ENCODE assay signal across 13 cellular contexts in the genomic region with DNA sequence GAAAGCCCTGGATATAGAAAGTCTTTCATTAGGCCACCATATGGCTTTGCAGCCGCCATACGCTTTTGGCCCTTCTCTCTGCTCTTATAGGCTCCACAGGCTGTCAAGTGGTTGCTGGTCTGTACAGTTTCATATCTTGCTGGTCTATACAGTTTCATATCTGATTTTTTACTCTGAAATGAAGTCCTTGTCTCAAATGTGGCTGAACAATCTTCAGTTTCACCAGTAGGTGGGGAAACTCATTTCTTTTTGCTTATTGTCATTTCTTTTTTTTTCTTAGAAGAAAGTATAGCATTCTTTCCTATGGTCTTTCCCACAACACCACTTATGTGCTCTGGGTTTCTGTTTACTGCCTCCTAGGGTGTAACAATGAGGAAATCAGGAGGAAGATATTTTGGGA.
A peak's percentile ranks its signal among the peaks of the same experiment; 100 is the strongest.
DNase-seq lines count a peak whose midpoint lies in the region; ATAC-seq, FAIRE-seq and TF ChIP-seq lines count a peak whose summit lies in the region.
"Had no signal": no experiment of that assay in that cellular context is flagged by ENCODE, and none has a peak within 500 bp of the region (broad histone marks: within the 10 kb centered on the region; RNA-seq: fewer than 3 reads in every experiment).

No MANE protein-coding gene starts in this region.

- no peak for TF ChIP-seq EP300 in neural cell (conservative IDR thresholded peaks at IDR 0.05; ENCODE audit: poor library complexity, severe bottlenecking)

- no peak for FAIRE-seq in pancreas (lab: Jason Lieb, UNC)
- FAIRE-seq: A204.1 had no signal

- TF ChIP-seq RAD21 in neural cell (conservative IDR thresholded peaks at IDR 0.05) = peak; percentile 62

- no peaks in the 10 kb centered on the region for H3K9me2 ChIP-seq in neural cell (ENCODE audit: insufficient read depth, low read length)

- 68 to 70% methylated on average over 2 of the region's 2 CpGs for WGBS in pancreas, 2 donors

- H3K9me3 ChIP-seq in SK-N-MC (ENCODE audit: low read depth, low read length) = no peaks in the 10 kb centered on the region
- H3K9me3 ChIP-seq in neural cell (ENCODE audit: low read length) = no peaks in the 10 kb centered on the region
- no peaks in the 10 kb centered on the region for H3K9me3 ChIP-seq in pancreas
- H3K9me3 ChIP-seq: gastrocnemius medialis had no signal

- no peaks in the 10 kb centered on the region for H3K36me3 ChIP-seq in SK-N-MC (ENCODE audit: insufficient read depth, low read length)
- H3K36me3 ChIP-seq in neural cell (ENCODE audit: insufficient read depth, low read length) = no peaks in the 10 kb centered on the region
- no peaks in the 10 kb centered on the region for H3K36me3 ChIP-seq in pancreas
- H3K36me3 ChIP-seq: gastrocnemius medialis had no signal

- no peak overlapping the region for H2AFZ ChIP-seq in neural cell (ENCODE audit: low read depth, low read length)

- no peaks in the 10 kb centered on the region for H3F3A ChIP-seq in neural cell (ENCODE audit: insufficient read depth, low read length, poor library complexity, severe bottlenecking)

- intact Hi-C loops in pancreas (cut with DNase I) = no loop called here

- H3K27ac ChIP-seq in SK-N-MC (peak overlapping the region; percentile 37; the same call in 1 of the 2 replicates), neural cell (ENCODE audit: low read length) (no peak overlapping the region), pancreas (no peak overlapping the region)
- H3K27ac ChIP-seq: gastrocnemius medialis had no signal

- H3K4me1 ChIP-seq in pancreas = no peaks in the 10 kb centered on the region
- H3K4me1 ChIP-seq: gastrocnemius medialis had no signal

- no peaks in the 10 kb centered on the region for H4K20me1 ChIP-seq in neural cell (ENCODE audit: insufficient read depth)

- ATAC-seq in HG03460 (IDR thresholded peaks at IDR 0.05; ENCODE audit: unreplicated experiment) = peak; percentile 57
- ATAC-seq in pancreas = no peak
- ATAC-seq in HG03039 (IDR thresholded peaks at IDR 0.05; ENCODE audit: unreplicated experiment) = no peak
- ATAC-seq: gastrocnemius medialis; naive thymus-derived CD8-positive, alpha-beta T cell had no signal

- DNase-seq in DMS53 (lab: John Stamatoyannopoulos, UW) = peak; percentile 28
- DNase-seq in DMS53 treated with DMSO at 0.1 percent for 48 hours (lab: John Stamatoyannopoulos, UW; ENCODE audit: unreplicated experiment) = no peak
- DNase-seq in SK-N-MC (ENCODE audit: low read depth, low spot score) = no peak
- DNase-seq in pancreas = no peak
- DNase-seq in NCI-H1092 (lab: John Stamatoyannopoulos, UW) = no peak
- DNase-seq: activated CD4-positive, CD25-positive, alpha-beta regulatory T cell; gastrocnemius medialis; naive thymus-derived CD8-positive, alpha-beta T cell; NCI-H1930 had no signal

- TF ChIP-seq CTCF in neural cell (IDR thresholded peaks at IDR 0.05; ENCODE audit: poor library complexity, severe bottlenecking) = peak; percentile 61
- TF ChIP-seq CTCF in pancreas (IDR thresholded peaks at IDR 0.05) = no peak

- H3K9ac ChIP-seq in SK-N-MC (ENCODE audit: insufficient read length) (no peak overlapping the region), neural cell (ENCODE audit: low read length) (no peak overlapping the region)

- no peak overlapping the region for H3K4me2 ChIP-seq in neural cell (ENCODE audit: low read length)

- H3K27me3 ChIP-seq in neural cell (ENCODE audit: insufficient read depth, low read depth, low read length) (no peaks in the 10 kb centered on the region), pancreas (no peaks in the 10 kb centered on the region)
- H3K27me3 ChIP-seq: gastrocnemius medialis had no signal

- no peak overlapping the region for H3K4me3 ChIP-seq in SK-N-MC
- no peak overlapping the region for H3K4me3 ChIP-seq in neural cell (ENCODE audit: low read length)
- H3K4me3 ChIP-seq in pancreas = no peak overlapping the region
- H3K4me3 ChIP-seq: gastrocnemius medialis had no signal

- H3K79me2 ChIP-seq in neural cell (replicated peaks; ENCODE audit: insufficient read depth, low read length) = no peaks in the 10 kb centered on the region

TF ChIP-seq in neural cell, 6 proteins besides CTCF, POLR2A, EP300 and RAD21:
- TF ChIP-seq SMC3 (conservative IDR thresholded peaks at IDR 0.05; ENCODE audit: poor library complexity) = peak; percentile 54
- no peak for TF ChIP-seq TAF1 (IDR thresholded peaks at IDR 0.05; ENCODE audit: low read depth)
- TF ChIP-seq, protein P1, sequence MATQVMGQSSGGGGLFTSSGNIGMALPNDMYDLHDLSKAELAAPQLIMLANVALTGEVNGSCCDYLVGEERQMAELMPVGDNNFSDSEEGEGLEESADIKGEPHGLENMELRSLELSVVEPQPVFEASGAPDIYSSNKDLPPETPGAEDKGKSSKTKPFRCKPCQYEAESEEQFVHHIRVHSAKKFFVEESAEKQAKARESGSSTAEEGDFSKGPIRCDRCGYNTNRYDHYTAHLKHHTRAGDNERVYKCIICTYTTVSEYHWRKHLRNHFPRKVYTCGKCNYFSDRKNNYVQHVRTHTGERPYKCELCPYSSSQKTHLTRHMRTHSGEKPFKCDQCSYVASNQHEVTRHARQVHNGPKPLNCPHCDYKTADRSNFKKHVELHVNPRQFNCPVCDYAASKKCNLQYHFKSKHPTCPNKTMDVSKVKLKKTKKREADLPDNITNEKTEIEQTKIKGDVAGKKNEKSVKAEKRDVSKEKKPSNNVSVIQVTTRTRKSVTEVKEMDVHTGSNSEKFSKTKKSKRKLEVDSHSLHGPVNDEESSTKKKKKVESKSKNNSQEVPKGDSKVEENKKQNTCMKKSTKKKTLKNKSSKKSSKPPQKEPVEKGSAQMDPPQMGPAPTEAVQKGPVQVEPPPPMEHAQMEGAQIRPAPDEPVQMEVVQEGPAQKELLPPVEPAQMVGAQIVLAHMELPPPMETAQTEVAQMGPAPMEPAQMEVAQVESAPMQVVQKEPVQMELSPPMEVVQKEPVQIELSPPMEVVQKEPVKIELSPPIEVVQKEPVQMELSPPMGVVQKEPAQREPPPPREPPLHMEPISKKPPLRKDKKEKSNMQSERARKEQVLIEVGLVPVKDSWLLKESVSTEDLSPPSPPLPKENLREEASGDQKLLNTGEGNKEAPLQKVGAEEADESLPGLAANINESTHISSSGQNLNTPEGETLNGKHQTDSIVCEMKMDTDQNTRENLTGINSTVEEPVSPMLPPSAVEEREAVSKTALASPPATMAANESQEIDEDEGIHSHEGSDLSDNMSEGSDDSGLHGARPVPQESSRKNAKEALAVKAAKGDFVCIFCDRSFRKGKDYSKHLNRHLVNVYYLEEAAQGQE (IDR thresholded peaks at IDR 0.05; ENCODE audit: borderline replicate concordance) = no peak
- TF ChIP-seq MXI1 (conservative IDR thresholded peaks at IDR 0.05; ENCODE audit: poor library complexity, severe bottlenecking) = no peak
- TF ChIP-seq EZH2 (IDR thresholded peaks at IDR 0.05; ENCODE audit: borderline replicate concordance, insufficient read depth, low read length, poor library complexity, severe bottlenecking) = no peak
- TF ChIP-seq POLR2AphosphoS5 (IDR thresholded peaks at IDR 0.05) = no peak
